14 cellular contexts compared by ENCODE assay signal in the genomic region with DNA sequence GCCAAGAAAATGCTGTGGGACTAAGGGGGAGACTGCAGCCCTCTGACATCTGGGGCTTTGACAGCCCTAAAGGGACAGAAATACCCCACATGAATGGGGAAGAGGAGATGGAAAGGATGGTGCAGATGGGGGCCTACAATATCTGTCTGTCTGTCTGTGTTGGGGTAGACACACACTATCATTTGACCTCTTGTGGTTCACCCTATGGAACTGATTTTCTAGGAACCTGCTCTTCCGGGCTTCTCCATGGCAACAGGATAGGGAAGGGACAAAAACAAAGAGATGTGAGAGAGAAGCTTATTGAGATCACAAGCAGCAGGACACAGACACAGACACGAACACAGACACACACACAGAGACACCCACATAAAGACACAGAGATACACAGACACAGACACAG.
"Had no signal": no experiment of that assay in that cellular context is flagged by ENCODE, and none has a peak within 500 bp of the region (broad histone marks: within the 10 kb centered on the region; RNA-seq: fewer than 3 reads in every experiment).

No MANE protein-coding gene starts in this region.

- ATAC-seq: pancreas had no signal

- H3K27me3 ChIP-seq: hepatocyte, neural progenitor cell, pancreas, suprapubic skin had no signal

- H3K9me3 ChIP-seq: left ventricle myocardium inferior, pancreas, suprapubic skin had no signal

- H3K36me3 ChIP-seq: left ventricle myocardium inferior, neural progenitor cell, pancreas, suprapubic skin had no signal

- FAIRE-seq: kidney, pancreas had no signal

- H3K9ac ChIP-seq: neural progenitor cell had no signal

- H3K4me3 ChIP-seq: hepatocyte, left ventricle myocardium inferior, neural progenitor cell, pancreas, suprapubic skin had no signal

- H2AFZ ChIP-seq: hepatocyte, neural progenitor cell had no signal

- H3K79me2 ChIP-seq: hepatocyte had no signal

- DNase-seq: activated CD4-positive, alpha-beta T cell treated with anti-CD3 and anti-CD28 coated beads, Interleukin-2, amount 10 ng/mL, durations not matched to agents 7 days and 5 days; activated CD4-positive, CD25-positive, alpha-beta regulatory T cell; activated CD8-positive, alpha-beta memory T cell treated with anti-CD3 and anti-CD28 coated beads for 24 hours; activated naive CD4-positive, alpha-beta T cell treated with anti-CD3 and anti-CD28 coated beads, Interleukin-2, amount 10 ng/mL, durations not matched to agents 7 days and 5 days; cortex of kidney; erythroblast; left ventricle myocardium inferior; stimulated activated CD4-positive, alpha-beta T cell treated with anti-CD3 and anti-CD28 coated beads, Interleukin-2, amount 100 ng/mL, for 48 hours; stimulated activated naive CD4-positive, alpha-beta T cell treated with Interleukin-2 at 50 U/mL for 16 hours had no signal

- H3K4me1 ChIP-seq: left ventricle myocardium inferior, suprapubic skin had no signal

- H3K27ac ChIP-seq: hepatocyte, left ventricle myocardium inferior, neural progenitor cell, pancreas, suprapubic skin had no signal

- H3K4me2 ChIP-seq: hepatocyte, neural progenitor cell had no signal
